In the genomic region with DNA sequence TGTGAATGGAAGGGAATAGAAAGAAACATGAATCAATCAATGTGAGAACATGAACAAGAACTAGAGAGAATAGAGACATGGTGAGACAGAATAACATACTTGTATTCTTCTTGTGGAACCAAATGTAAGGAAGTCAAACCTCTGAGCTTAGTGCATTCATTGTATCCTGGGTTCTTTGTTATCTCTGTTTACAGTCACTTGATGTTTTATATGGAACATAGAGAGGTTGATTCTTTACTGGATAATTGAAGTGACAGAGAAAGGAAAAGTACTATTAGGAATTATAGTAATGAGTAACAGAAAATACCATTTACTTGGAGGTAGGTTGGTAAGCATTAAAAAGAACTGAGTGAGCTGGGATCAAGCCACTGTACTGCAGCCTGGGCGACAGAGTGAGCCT, we compare ENCODE assay signal across 10 cellular contexts. TPM values are rescaled to one million over a fixed set of nuclear protein-coding genes. Genes with fewer than 3 reads are reported as not detected.
DNase-seq lines count a peak whose midpoint lies in the region; ATAC-seq and TF ChIP-seq lines count a peak whose summit lies in the region.
"Had no signal": no experiment of that assay in that cellular context is flagged by ENCODE, and none has a peak within 500 bp of the region (broad histone marks: within the 10 kb centered on the region; RNA-seq: fewer than 3 reads in every experiment).

No MANE protein-coding gene starts in this region.

- no peak overlapping the region for H3K4me3 ChIP-seq in upper lobe of left lung

- DNase-seq in NCI-H1092 treated with DMSO at 0.1 percent for 48 hours (lab: John Stamatoyannopoulos, UW), result peak; percentile 51
- no peak for DNase-seq in NCI-H1092 (lab: John Stamatoyannopoulos, UW)
- DNase-seq in activated B cell treated with CpG ODN at 0.5 μM for 24 hours, result no peak
- DNase-seq in neural crest cell (ENCODE audit: low read depth, low spot score), result no peak
- DNase-seq in upper lobe of left lung, result no peak
- DNase-seq in stimulated activated CD4-positive, alpha-beta T cell treated with anti-CD3 and anti-CD28 coated beads, Interleukin-2, amount 100 ng/mL, for 24 hours, result no peak
- DNase-seq: foreskin melanocyte, SIG-M5 had no signal

- H3K9me3 Mint-ChIP-seq in IgD-negative memory B cell, result no peaks in the 10 kb centered on the region
- no peaks in the 10 kb centered on the region for H3K9me3 Mint-ChIP-seq in activated B cell treated with CpG ODN at 0.5 μM for 24 hours
- no peaks in the 10 kb centered on the region for H3K9me3 Mint-ChIP-seq in neural crest cell

- H3K9me3 ChIP-seq in upper lobe of left lung, result no peaks in the 10 kb centered on the region

- no peaks in the 10 kb centered on the region for H3K36me3 ChIP-seq in upper lobe of left lung

- WGBS in upper lobe of left lung, 2 donors, result 82 to 85% methylated on average over 1 of the region's 1 CpG

- CTCF ChIA-PET in activated B cell treated with CpG ODN at 0.5 μM for 24 hours (lab: Charles Lee), result interaction anchor here (0.8 to 6.2 kb wide), 9 partner anchors 9 to 174 kb away, joined by 5 to 87 read pairs (median 11); no protein-coding TSS in a partner anchor

- TF ChIP-seq EP300 in upper lobe of left lung (IDR thresholded peaks at IDR 0.05), result no peak

- TF ChIP-seq CTCF in activated B cell treated with CpG ODN at 0.5 μM for 24 hours (IDR thresholded peaks at IDR 0.05) (no peak), neural crest cell (conservative IDR thresholded peaks at IDR 0.05) (no peak), upper lobe of left lung (IDR thresholded peaks at IDR 0.05) (no peak)

- H3K27me3 Mint-ChIP-seq in IgD-negative memory B cell (no peaks in the 10 kb centered on the region), activated B cell treated with CpG ODN at 0.5 μM for 24 hours (no peaks in the 10 kb centered on the region), neural crest cell (ENCODE audit: low read depth) (no peaks in the 10 kb centered on the region)

- peaks cover 8 to 17% (median 12%) of the 10 kb centered on the region in 4 donors for H3K4me1 ChIP-seq in upper lobe of left lung

- H3K27ac Mint-ChIP-seq in IgD-negative memory B cell (peak overlapping the region in 2 of 3 donors; percentile 71 to 88), activated B cell treated with CpG ODN at 0.5 μM for 24 hours (no peak overlapping the region), neural crest cell (ENCODE audit: unreplicated experiment) (no peak overlapping the region)

- peak overlapping the region in 1 of 4 donors; percentile 100 for H3K27ac ChIP-seq in upper lobe of left lung

- POLR2A ChIA-PET in activated B cell treated with CpG ODN at 0.5 μM for 24 hours (lab: Charles Lee), result interaction anchor here (1.1 to 5.6 kb wide), 6 partner anchors 30 to 136 kb away, joined by 3 to 93 read pairs (median 24); no protein-coding TSS in a partner anchor

- H3K36me3 Mint-ChIP-seq in IgD-negative memory B cell (no peaks in the 10 kb centered on the region), activated B cell treated with CpG ODN at 0.5 μM for 24 hours (ENCODE audit: low read depth) (peaks cover 9% of the 10 kb centered on the region), neural crest cell (ENCODE audit: low read depth) (no peaks in the 10 kb centered on the region)

- TF ChIP-seq POLR2A in upper lobe of left lung (IDR thresholded peaks at IDR 0.05), result no peak

- ATAC-seq in activated B cell treated with CpG ODN at 0.5 μM for 24 hours (ENCODE audit: low read depth) (no peak), upper lobe of left lung (ENCODE audit: low FRiP score in 2 of 2) (no peak), GM21576 (IDR thresholded peaks at IDR 0.05; ENCODE audit: unreplicated experiment) (no peak)

- no peaks in the 10 kb centered on the region for H3K27me3 ChIP-seq in upper lobe of left lung

- intact Hi-C loops in activated B cell treated with CpG ODN at 0.5 μM for 24 hours (cut with micrococcal nuclease), result loop anchor here (2.0 kb wide), 1 partner anchor 181 kb away; no protein-coding TSS in a partner anchor

- H3K4me1 Mint-ChIP-seq in IgD-negative memory B cell (peaks cover 9 to 14% (median 9%) of the 10 kb centered on the region in 3 donors), activated B cell treated with CpG ODN at 0.5 μM for 24 hours (peaks cover 9% of the 10 kb centered on the region), neural crest cell (peaks cover 18% of the 10 kb centered on the region)

- H3K4me3 Mint-ChIP-seq in IgD-negative memory B cell (peak overlapping the region; percentile 31 to 81 (median 60)), activated B cell treated with CpG ODN at 0.5 μM for 24 hours (peak overlapping the region; percentile 42), neural crest cell (peak overlapping the region; percentile 68)

RNA-seq across cellular contexts. Expression of a gene that starts 2.5 kb away (rescaled TPM):
- polyA plus RNA-seq in IgD-negative memory B cell, result 47.0 TPM
- total RNA-seq in activated B cell treated with CpG ODN at 0.5 μM for 24 hours, result 142 and 155 TPM in 2 replicates
- total RNA-seq in neural crest cell, result 155 and 166 TPM in 2 replicates
- 100 to 1,000 TPM; 184 to 288 (median 245) TPM for total RNA-seq in upper lobe of left lung

Comparison
In these comparisons a context has a peak if more than half of its experiments do, and no peak if none do; other contexts are left out.
1. H3K27ac Mint-ChIP-seq: peak in IgD-negative memory B cell (2 of 3); none in activated B cell treated with CpG ODN at 0.5 μM for 24 hours (single experiment) and neural crest cell (single experiment).
2. Peak in every context shown above with its lines, with median percentiles within 50 percentile points of each other: H3K4me3 Mint-ChIP-seq.